ENCODE assay signal across 1 cellular context in genomic region chr9:31153250-31153840, GRCh38.
TF ChIP-seq lines count a peak whose summit lies in the region.

No MANE protein-coding gene starts in this region.

TF ChIP-seq in HepG2, 621 proteins besides CTCF, POLR2A, EP300 and RAD21 (continued from another document):
- no peak for TF ChIP-seq ZBTB4 (CRISPR knock-in tag; IDR thresholded peaks at IDR 0.05; ENCODE audit: borderline replicate concordance)
- no peak for TF ChIP-seq MAFG (CRISPR knock-in tag; IDR thresholded peaks at IDR 0.05)
